Comparison of ENCODE assay signal across 1 cellular context in the genomic region with DNA sequence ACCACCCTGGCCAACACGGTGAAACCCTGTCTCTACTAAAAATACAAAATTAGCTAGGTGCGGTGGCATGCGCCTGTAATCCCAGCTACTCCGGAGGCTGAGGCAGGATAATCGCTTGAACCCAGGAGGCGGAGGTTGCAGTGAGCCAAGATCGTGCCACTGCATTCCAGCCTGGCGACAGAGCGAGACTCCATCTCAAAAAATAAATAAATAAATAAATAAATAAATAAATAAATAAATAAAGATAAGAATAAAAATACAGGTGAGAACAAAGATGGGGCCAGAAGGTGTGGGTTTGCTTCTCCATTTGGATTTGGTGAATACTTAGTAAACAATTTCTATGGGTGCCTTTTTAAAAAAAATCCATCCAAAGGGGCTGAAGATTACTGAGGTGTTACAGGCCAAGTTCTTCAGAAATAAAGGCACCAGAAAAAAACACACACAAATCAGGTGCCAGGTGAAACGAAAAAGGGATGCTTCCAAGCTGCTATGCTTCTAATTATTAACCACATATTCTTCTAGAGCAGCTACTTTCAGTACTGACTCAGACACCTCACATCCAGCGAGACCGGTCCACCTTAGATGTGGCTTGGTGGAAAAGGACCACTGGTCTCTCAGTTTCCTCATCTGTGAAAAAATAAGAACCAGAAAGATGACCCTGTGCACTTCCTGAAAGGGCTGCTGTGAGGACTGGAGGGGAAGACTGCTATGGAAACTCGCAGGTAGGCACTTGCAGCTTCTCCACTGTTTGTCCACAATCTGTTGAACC.
A peak's percentile ranks its signal among the peaks of the same experiment; 100 is the strongest.
TF ChIP-seq lines count a peak whose summit lies in the region.

No MANE protein-coding gene starts in this region.

TF ChIP-seq in K562, 482 proteins besides CTCF, POLR2A, EP300 and RAD21:
- TF ChIP-seq PHF21A (IDR thresholded peaks at IDR 0.05; ENCODE audit: borderline replicate concordance, low read depth) (no peak), POLR2AphosphoS5 (IDR thresholded peaks at IDR 0.05; ENCODE audit: control insufficient read depth, insufficient read depth, low read depth, low read length) (0 out of 2 replicates have a peak, but pooled peaks have one; percentile 19), STAT5B (CRISPR knock-in tag; IDR thresholded peaks at IDR 0.05) (no peak), ARID2 (IDR thresholded peaks at IDR 0.05) (no peak), NCOA6 (IDR thresholded peaks at IDR 0.05) (no peak), CHD1 (IDR thresholded peaks at IDR 0.05; ENCODE audit: low read length) (no peak)
